ENCODE assay signal across 9 cellular contexts in genomic region chr2:196159223-196159892, GRCh38. TPM values are rescaled to one million over a fixed set of nuclear protein-coding genes. Genes with fewer than 3 reads are reported as not detected.
A peak's percentile ranks its signal among the peaks of the same experiment; 100 is the strongest.
DNase-seq lines count a peak whose midpoint lies in the region; ATAC-seq and TF ChIP-seq lines count a peak whose summit lies in the region.
"Had no signal": no experiment of that assay in that cellular context is flagged by ENCODE, and none has a peak within 500 bp of the region (broad histone marks: within the 10 kb centered on the region; RNA-seq: fewer than 3 reads in every experiment).

No MANE protein-coding gene starts in this region.

- intact Hi-C loops in right cardiac atrium (cut with DNase I) = no loop called here
- intact Hi-C loops in cardiac septum (cut with DNase I) = no loop called here
- intact Hi-C loops in activated T-helper 1 cell treated with anti-CD3 and anti-CD28 coated beads, Interleukin-12 subunit alpha, Interleukin-12 subunit beta, Interleukin-2, Interleukin-4 antibody, amounts not matched to agents 30 ng/mL and 10 ng/mL and 1 ng/mL, durations not matched to agents 14 hours and 24 hours and 36 hours (cut with micrococcal nuclease) = no loop called here
- intact Hi-C loops in head of caudate nucleus (cut with DNase I) = no loop called here

- peak overlapping the region; percentile 25 for H3K4me3 ChIP-seq in right cardiac atrium (ENCODE audit: low read length)
- H3K4me3 ChIP-seq in mucosa of rectum (ENCODE audit: low read length in 2 of 2) = no peak overlapping the region

- peak overlapping the region; percentile 98 for H3K27ac Mint-ChIP-seq in activated T-helper 1 cell treated with anti-CD3 and anti-CD28 coated beads, Interleukin-12 subunit alpha, Interleukin-12 subunit beta, Interleukin-2, Interleukin-4 antibody, amounts not matched to agents 30 ng/mL and 10 ng/mL and 1 ng/mL, durations not matched to agents 14 hours and 24 hours and 36 hours

- H3K9me3 ChIP-seq in right cardiac atrium (ENCODE audit: control insufficient read depth, low read length) (no peaks in the 10 kb centered on the region), mucosa of rectum (ENCODE audit: control insufficient read depth in 2 of 2, low read length in 2 of 2) (no peaks in the 10 kb centered on the region)
- H3K9me3 ChIP-seq: BE2C had no signal

- H3K9me3 Mint-ChIP-seq in activated T-helper 1 cell treated with anti-CD3 and anti-CD28 coated beads, Interleukin-12 subunit alpha, Interleukin-12 subunit beta, Interleukin-2, Interleukin-4 antibody, amounts not matched to agents 30 ng/mL and 10 ng/mL and 1 ng/mL, durations not matched to agents 14 hours and 24 hours and 36 hours = no peaks in the 10 kb centered on the region

- no peak for DNase-seq in right cardiac atrium
- no peak for DNase-seq in cardiac septum (ENCODE audit: low spot score)
- DNase-seq in activated T-helper 1 cell treated with anti-CD3 and anti-CD28 coated beads, Interleukin-12 subunit alpha, Interleukin-12 subunit beta, Interleukin-2, Interleukin-4 antibody, amounts not matched to agents 30 ng/mL and 10 ng/mL and 1 ng/mL, durations not matched to agents 14 hours and 24 hours and 36 hours (ENCODE audit: low spot score) = no peak
- DNase-seq in head of caudate nucleus = no peak
- DNase-seq in GM10266 (ENCODE audit: extremely low spot score) = no peak
- DNase-seq in hypothalamus (lab: John Stamatoyannopoulos, UW) = no peak
- DNase-seq in NOMO-1 (lab: John Stamatoyannopoulos, UW; ENCODE audit: unreplicated experiment in 2 of 2) = no peak
- DNase-seq: BE2C had no signal

- peaks cover 63% of the 10 kb centered on the region for H3K36me3 Mint-ChIP-seq in activated T-helper 1 cell treated with anti-CD3 and anti-CD28 coated beads, Interleukin-12 subunit alpha, Interleukin-12 subunit beta, Interleukin-2, Interleukin-4 antibody, amounts not matched to agents 30 ng/mL and 10 ng/mL and 1 ng/mL, durations not matched to agents 14 hours and 24 hours and 36 hours (ENCODE audit: low read depth)

- no peaks in the 10 kb centered on the region for H3K27me3 ChIP-seq in right cardiac atrium (ENCODE audit: control insufficient read depth, insufficient read depth)
- H3K27me3 ChIP-seq in mucosa of rectum (ENCODE audit: control insufficient read depth in 2 of 2, insufficient read depth in 2 of 2, low read length in 2 of 2) = no peaks in the 10 kb centered on the region
- H3K27me3 ChIP-seq: BE2C had no signal

- peaks cover 91% of the 10 kb centered on the region for H3K4me1 Mint-ChIP-seq in activated T-helper 1 cell treated with anti-CD3 and anti-CD28 coated beads, Interleukin-12 subunit alpha, Interleukin-12 subunit beta, Interleukin-2, Interleukin-4 antibody, amounts not matched to agents 30 ng/mL and 10 ng/mL and 1 ng/mL, durations not matched to agents 14 hours and 24 hours and 36 hours (ENCODE audit: low read depth)

- no peak overlapping the region for H3K27ac ChIP-seq in right cardiac atrium (ENCODE audit: low read length)
- peak overlapping the region; percentile 45 to 58 for H3K27ac ChIP-seq in mucosa of rectum (ENCODE audit: low read depth in 2 of 2, low read length in 2 of 2)

- H3K4me3 Mint-ChIP-seq in activated T-helper 1 cell treated with anti-CD3 and anti-CD28 coated beads, Interleukin-12 subunit alpha, Interleukin-12 subunit beta, Interleukin-2, Interleukin-4 antibody, amounts not matched to agents 30 ng/mL and 10 ng/mL and 1 ng/mL, durations not matched to agents 14 hours and 24 hours and 36 hours = peak overlapping the region; percentile 84

- no peak for ATAC-seq in right cardiac atrium

- peaks cover 9 to 11% of the 10 kb centered on the region in 2 donors for H3K36me3 ChIP-seq in mucosa of rectum (ENCODE audit: control insufficient read depth in 2 of 2, insufficient read depth in 2 of 2, low read length in 2 of 2)

- no peaks in the 10 kb centered on the region for H3K4me1 ChIP-seq in right cardiac atrium (ENCODE audit: control insufficient read depth, insufficient read depth, low read length)
- H3K4me1 ChIP-seq in mucosa of rectum (ENCODE audit: control insufficient read depth in 2 of 2, insufficient read depth in 2 of 2, low read length in 2 of 2) = peaks cover 4 to 9% of the 10 kb centered on the region in 2 donors
- H3K4me1 ChIP-seq: BE2C had no signal

- H3K27me3 Mint-ChIP-seq in activated T-helper 1 cell treated with anti-CD3 and anti-CD28 coated beads, Interleukin-12 subunit alpha, Interleukin-12 subunit beta, Interleukin-2, Interleukin-4 antibody, amounts not matched to agents 30 ng/mL and 10 ng/mL and 1 ng/mL, durations not matched to agents 14 hours and 24 hours and 36 hours (ENCODE audit: insufficient read depth) = no peaks in the 10 kb centered on the region

- TF ChIP-seq CTCF in GM10266 (IDR thresholded peaks at IDR 0.05; ENCODE audit: control insufficient read depth, insufficient read depth, low read depth, missing control alignments) = no peak

- peak overlapping the region in 1 of 2 donors; percentile 25 for H3K9ac ChIP-seq in mucosa of rectum (ENCODE audit: low read depth in 1 of 2, low read length in 2 of 2)

- 84% methylated on average over 5 of the region's 5 CpGs for WGBS in right cardiac atrium

RNA-seq across cellular contexts. Expression of gene STK17B, which starts 12.0 kb away (rescaled TPM):
- total RNA-seq in right cardiac atrium (1 to 10 TPM; 6.9 to 8.1 (median 7.2) TPM), cardiac septum (4.0 TPM)
- 3.7 TPM for polyA plus RNA-seq in right cardiac atrium
- total RNA-seq in activated T-helper 1 cell treated with anti-CD3 and anti-CD28 coated beads, Interleukin-12 subunit alpha, Interleukin-12 subunit beta, Interleukin-2, Interleukin-4 antibody, amounts not matched to agents 30 ng/mL and 10 ng/mL and 1 ng/mL, durations not matched to agents 14 hours and 24 hours and 36 hours = 148 and 164 TPM in 2 replicates

Comparison
In these comparisons a context has a peak if more than half of its experiments do, and no peak if none do; other contexts are left out.
1. RNA of gene STK17B, which starts 12.0 kb away (total RNA-seq): 148 to 164 TPM in activated T-helper 1 cell treated with anti-CD3 and anti-CD28 coated beads, Interleukin-12 subunit alpha, Interleukin-12 subunit beta, Interleukin-2, Interleukin-4 antibody, amounts not matched to agents 30 ng/mL and 10 ng/mL and 1 ng/mL, durations not matched to agents 14 hours and 24 hours and 36 hours; 6.9 to 8.1 TPM in right cardiac atrium and 4.0 TPM in cardiac septum (single experiment); every median in the first group is over 10 times any median in the second.